Comparison of ENCODE assay signal across 18 cellular contexts in the genomic region with DNA sequence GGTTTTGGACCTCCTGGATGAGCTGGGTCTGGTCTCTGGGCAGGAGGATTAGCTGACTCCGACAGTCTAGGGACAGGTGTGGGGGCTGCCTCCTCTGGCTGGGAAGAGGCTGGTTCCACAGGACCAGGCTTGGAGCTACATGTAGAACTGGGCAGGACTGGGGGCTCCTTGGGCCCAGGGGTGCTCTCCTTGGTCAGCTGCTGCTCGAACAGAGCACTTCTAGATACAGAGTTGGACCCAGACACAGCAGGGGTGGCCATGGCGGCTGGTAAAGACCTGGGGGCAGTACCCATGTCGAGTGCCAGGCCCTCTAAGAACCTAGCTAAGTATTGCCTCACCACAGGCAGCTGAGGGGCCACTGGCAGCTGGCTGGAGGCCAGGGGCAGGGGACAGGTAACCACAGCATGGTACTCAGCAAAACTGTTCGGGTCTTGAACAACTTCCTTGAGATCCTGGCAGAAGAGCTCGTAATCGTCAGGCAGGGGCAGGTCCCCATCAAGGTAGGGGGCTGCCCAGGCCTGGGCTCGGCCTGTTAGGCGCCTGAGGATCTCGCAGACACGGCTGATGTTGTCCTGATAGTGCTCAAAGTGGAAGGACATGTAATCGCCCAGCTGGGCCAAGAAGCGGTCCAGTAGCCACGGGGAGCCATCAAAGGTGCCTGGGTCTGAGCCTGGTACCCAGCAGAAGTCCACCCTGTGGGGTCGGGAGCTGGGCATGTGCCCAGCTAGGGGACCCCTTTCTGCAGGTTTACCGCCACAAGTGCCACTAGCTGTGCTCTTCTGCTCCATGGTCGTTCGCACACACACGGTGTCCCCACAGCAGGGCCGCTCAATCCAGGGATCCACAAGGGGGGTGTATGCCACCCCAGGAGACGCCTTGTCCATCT. TPM values are rescaled to one million over a fixed set of nuclear protein-coding genes. Genes with fewer than 3 reads are reported as not detected.
DNase-seq lines count a peak whose midpoint lies in the region; ATAC-seq, FAIRE-seq and TF ChIP-seq lines count a peak whose summit lies in the region.
"Had no signal": no experiment of that assay in that cellular context is flagged by ENCODE, and none has a peak within 500 bp of the region (broad histone marks: within the 10 kb centered on the region; RNA-seq: fewer than 3 reads in every experiment).

No MANE protein-coding gene starts in this region.

- H3K4me3 Mint-ChIP-seq in activated CD8-positive, alpha-beta memory T cell treated with anti-CD3 and anti-CD28 coated beads, Interleukin-2, amount 10 ng/mL, durations not matched to agents 7 days and 5 days: no peak overlapping the region
- peak overlapping the region; percentile 96 for H3K4me3 Mint-ChIP-seq in astrocyte (ENCODE audit: unreplicated experiment)

- H3K79me2 ChIP-seq in astrocyte (ENCODE audit: insufficient read depth, low read length): peaks cover 69% of the 10 kb centered on the region

- no peak for ATAC-seq in activated CD8-positive, alpha-beta memory T cell treated with anti-CD3 and anti-CD28 coated beads, Interleukin-2, amount 10 ng/mL, durations not matched to agents 7 days and 5 days
- ATAC-seq: A549 had no signal

- no peaks in the 10 kb centered on the region for H3K27me3 ChIP-seq in H7 (ENCODE audit: control insufficient read depth, insufficient read depth, low read length)
- no peaks in the 10 kb centered on the region for H3K27me3 ChIP-seq in astrocyte (ENCODE audit: insufficient read depth, low read length)
- H3K27me3 ChIP-seq in neuronal stem cell (ENCODE audit: control insufficient read depth in 3 of 3, insufficient read depth in 3 of 3, low read depth in 1 of 3, low read length in 3 of 3): no peaks in the 10 kb centered on the region
- H3K27me3 ChIP-seq: uterus had no signal

- H3K4ac ChIP-seq in neuronal stem cell (ENCODE audit: low read length): no peak overlapping the region

- DNase-seq in activated CD8-positive, alpha-beta memory T cell treated with anti-CD3 and anti-CD28 coated beads, Interleukin-2, amount 10 ng/mL, durations not matched to agents 7 days and 5 days: peak; percentile 35
- no peak for DNase-seq in activated CD8-positive, alpha-beta memory T cell treated with anti-CD3 and anti-CD28 coated beads for 24 hours
- DNase-seq in H7: peak; percentile 27
- no peak for DNase-seq in astrocyte (ENCODE audit: low read depth)
- DNase-seq in neuronal stem cell (ENCODE audit: low spot score): no peak
- DNase-seq in NCI-H1092 (lab: John Stamatoyannopoulos, UW): no peak
- DNase-seq in effector CD8-positive, alpha-beta T cell (lab: John Stamatoyannopoulos, UW): no peak
- DNase-seq in RKO (ENCODE audit: low spot score): no peak
- DNase-seq: activated CD4-positive, alpha-beta T cell treated with anti-CD3 and anti-CD28 coated beads, Interleukin-2, amount 10 ng/mL, durations not matched to agents 7 days and 5 days; amniotic stem cell; DMS153; foreskin melanocyte; naive B cell; NCI-H2029; SK-N-SH had no signal

- CTCF ChIA-PET in activated CD8-positive, alpha-beta memory T cell treated with anti-CD3 and anti-CD28 coated beads, Interleukin-2, amount 10 ng/mL, durations not matched to agents 7 days and 5 days (lab: Charles Lee): interaction anchor here (1.0 kb wide), 1 partner anchor 59 kb away, joined by 4 read pairs; no protein-coding TSS in a partner anchor

- no peak overlapping the region for H3K14ac ChIP-seq in neuronal stem cell (ENCODE audit: low read length)

- H3K4me3 ChIP-seq in H7 (ENCODE audit: insufficient read depth, low read depth, low read length) (no peak overlapping the region), astrocyte (ENCODE audit: insufficient read depth, low read depth, low read length) (no peak overlapping the region), neuronal stem cell (ENCODE audit: low read length in 2 of 2) (no peak overlapping the region)
- H3K4me3 ChIP-seq: A549, uterus had no signal

- H2BK15ac ChIP-seq in neuronal stem cell (ENCODE audit: low read length): no peak overlapping the region

- no peak for FAIRE-seq in astrocyte (lab: Jason Lieb, UNC)
- FAIRE-seq: A549 had no signal

- no peak overlapping the region for H3K4me2 ChIP-seq in astrocyte (ENCODE audit: low read length)
- H3K4me2 ChIP-seq in neuronal stem cell (ENCODE audit: insufficient read depth, low read length, poor library complexity, severe bottlenecking): no peak overlapping the region

- no CpG with 5 or more reads among the region's 21 CpGs for WGBS in neuronal stem cell (ENCODE audit: extremely low coverage in 2 of 2, insufficient read length in 2 of 2, insufficient replicate concordance in 1 of 2), 2 donors

- no peak overlapping the region for H3K27ac Mint-ChIP-seq in activated CD8-positive, alpha-beta memory T cell treated with anti-CD3 and anti-CD28 coated beads, Interleukin-2, amount 10 ng/mL, durations not matched to agents 7 days and 5 days
- H3K27ac Mint-ChIP-seq in astrocyte (ENCODE audit: unreplicated experiment): no peak overlapping the region

- peaks cover 19% of the 10 kb centered on the region for H3K36me3 ChIP-seq in H7 (replicated peaks; ENCODE audit: control insufficient read depth, insufficient read depth, low read length)
- peaks cover 5% of the 10 kb centered on the region for H3K36me3 ChIP-seq in astrocyte (ENCODE audit: insufficient read depth, low read length)
- peaks cover 36 to 59% of the 10 kb centered on the region in 2 donors for H3K36me3 ChIP-seq in neuronal stem cell (replicated peaks in 1 of 2; ENCODE audit: control insufficient read depth in 2 of 2, insufficient read depth in 2 of 2, low read length in 2 of 2)
- H3K36me3 ChIP-seq: uterus had no signal

- H2BK120ac ChIP-seq in neuronal stem cell (ENCODE audit: low read depth, low read length): no peak overlapping the region

- no peaks in the 10 kb centered on the region for H3K27me3 Mint-ChIP-seq in activated CD8-positive, alpha-beta memory T cell treated with anti-CD3 and anti-CD28 coated beads, Interleukin-2, amount 10 ng/mL, durations not matched to agents 7 days and 5 days
- H3K27me3 Mint-ChIP-seq in astrocyte (ENCODE audit: low read depth, unreplicated experiment): no peaks in the 10 kb centered on the region
- H3K27me3 Mint-ChIP-seq: activated CD4-positive, alpha-beta T cell treated with anti-CD3 and anti-CD28 coated beads, Interleukin-2, amount 10 ng/mL, durations not matched to agents 7 days and 5 days; naive B cell had no signal

- H2AFZ ChIP-seq in astrocyte (ENCODE audit: low read depth, low read length): no peak overlapping the region
- no peak overlapping the region for H2AFZ ChIP-seq in neuronal stem cell (ENCODE audit: low read length)

- H3K9me3 Mint-ChIP-seq in activated CD8-positive, alpha-beta memory T cell treated with anti-CD3 and anti-CD28 coated beads, Interleukin-2, amount 10 ng/mL, durations not matched to agents 7 days and 5 days (ENCODE audit: low read depth): no peaks in the 10 kb centered on the region
- no peaks in the 10 kb centered on the region for H3K9me3 Mint-ChIP-seq in astrocyte (ENCODE audit: unreplicated experiment)
- H3K9me3 Mint-ChIP-seq: activated CD4-positive, alpha-beta T cell treated with anti-CD3 and anti-CD28 coated beads, Interleukin-2, amount 10 ng/mL, durations not matched to agents 7 days and 5 days; naive B cell had no signal

- H3K9ac ChIP-seq in astrocyte (ENCODE audit: low read length): no peak overlapping the region
- no peak overlapping the region for H3K9ac ChIP-seq in neuronal stem cell (ENCODE audit: low read depth, low read length, poor library complexity)
- H3K9ac ChIP-seq: SK-N-SH had no signal

- H3K27ac ChIP-seq in astrocyte (ENCODE audit: low read depth, low read length) (no peak overlapping the region), neuronal stem cell (replicated peaks; ENCODE audit: low read length) (no peak overlapping the region)
- H3K27ac ChIP-seq: HL-60, uterus had no signal

- no peak overlapping the region for H2BK12ac ChIP-seq in neuronal stem cell (ENCODE audit: low read length)

- no peak overlapping the region for H2BK5ac ChIP-seq in neuronal stem cell (ENCODE audit: low read length)

- peaks cover 30% of the 10 kb centered on the region for H3K4me1 Mint-ChIP-seq in activated CD8-positive, alpha-beta memory T cell treated with anti-CD3 and anti-CD28 coated beads, Interleukin-2, amount 10 ng/mL, durations not matched to agents 7 days and 5 days
- peaks cover 40% of the 10 kb centered on the region for H3K4me1 Mint-ChIP-seq in astrocyte (ENCODE audit: low read depth, unreplicated experiment)

- H3K36me3 Mint-ChIP-seq in activated CD8-positive, alpha-beta memory T cell treated with anti-CD3 and anti-CD28 coated beads, Interleukin-2, amount 10 ng/mL, durations not matched to agents 7 days and 5 days: peaks cover 16% of the 10 kb centered on the region
- H3K36me3 Mint-ChIP-seq in astrocyte (ENCODE audit: low read depth, unreplicated experiment): peaks cover 24% of the 10 kb centered on the region
- H3K36me3 Mint-ChIP-seq: naive B cell had no signal

- H3K4me1 ChIP-seq in astrocyte (ENCODE audit: insufficient read depth, low read length) (peaks cover 33% of the 10 kb centered on the region), neuronal stem cell (ENCODE audit: control insufficient read depth in 2 of 2, insufficient read depth in 1 of 2, low read depth in 1 of 2, low read length in 2 of 2) (peaks cover 12 to 15% of the 10 kb centered on the region in 2 donors)

- H4K91ac ChIP-seq in neuronal stem cell (ENCODE audit: low read depth, low read length, poor library complexity): no peak overlapping the region

- peaks cover 75% of the 10 kb centered on the region for H4K20me1 ChIP-seq in astrocyte (ENCODE audit: insufficient read depth, low read length)

- H3K18ac ChIP-seq in neuronal stem cell (ENCODE audit: low read length): no peak overlapping the region

- TF ChIP-seq CTCF in astrocyte (IDR thresholded peaks at IDR 0.05; ENCODE audit: insufficient read depth, low read depth, low read length): no peak

- H2AK5ac ChIP-seq in neuronal stem cell (ENCODE audit: low read depth, low read length): no peak overlapping the region

- H3K79me1 ChIP-seq in neuronal stem cell (ENCODE audit: low read depth, low read length): peaks cover 31% of the 10 kb centered on the region

- H3K23ac ChIP-seq in neuronal stem cell (ENCODE audit: low read depth, low read length, poor library complexity): peak overlapping the region; percentile 78

- H4K8ac ChIP-seq in neuronal stem cell (ENCODE audit: low read depth, low read length): no peak overlapping the region

- no peaks in the 10 kb centered on the region for H3K9me3 ChIP-seq in astrocyte (ENCODE audit: insufficient read depth, low read depth, low read length)
- peaks cover 10 to 14% of the 10 kb centered on the region in 2 donors for H3K9me3 ChIP-seq in neuronal stem cell (replicated peaks in 1 of 2; ENCODE audit: control insufficient read depth in 2 of 2, insufficient read depth in 1 of 2, low read depth in 1 of 2, low read length in 2 of 2)
- H3K9me3 ChIP-seq: A549, SK-N-SH, uterus had no signal

RNA-seq across cellular contexts. Expression of a gene that starts 3.1 kb away (rescaled TPM):
- 10 to 100 TPM; 13.7 to 14.7 TPM for total RNA-seq in activated CD8-positive, alpha-beta memory T cell treated with anti-CD3 and anti-CD28 coated beads, Interleukin-2, amount 10 ng/mL, durations not matched to agents 7 days and 5 days
- total RNA-seq in H7 (2014; rRNA removed; shearing (Covaris generic)): 31.4 and 38.2 TPM in 2 replicates
- 10.4 and 14.3 TPM in 2 replicates for total RNA-seq in astrocyte
- polyA plus RNA-seq in neuronal stem cell (2013, experiment 1 of 2): 7.9 TPM
- polyA plus RNA-seq in neuronal stem cell (2013, experiment 2 of 2): 8.3 TPM

RNA-seq across cellular contexts. Expression of a gene that starts 3.1 kb away (rescaled TPM):
- 10 to 100 TPM; 12.8 to 15.9 TPM for total RNA-seq in activated CD8-positive, alpha-beta memory T cell treated with anti-CD3 and anti-CD28 coated beads, Interleukin-2, amount 10 ng/mL, durations not matched to agents 7 days and 5 days
- total RNA-seq in H7 (2014; rRNA removed; shearing (Covaris generic)): 12.3 and 12.7 TPM in 2 replicates
- total RNA-seq in astrocyte: 33.6 and 43.0 TPM in 2 replicates
- 9.7 TPM for polyA plus RNA-seq in neuronal stem cell (2013, experiment 1 of 2)
- polyA plus RNA-seq in neuronal stem cell (2013, experiment 2 of 2): 10.2 TPM

Comparison
In these comparisons a context has a peak if more than half of its experiments do, and no peak if none do; other contexts are left out.
1. DNase-seq: peak in activated CD8-positive, alpha-beta memory T cell treated with anti-CD3 and anti-CD28 coated beads, Interleukin-2, amount 10 ng/mL, durations not matched to agents 7 days and 5 days (single experiment) and H7 (single experiment); none in activated CD8-positive, alpha-beta memory T cell treated with anti-CD3 and anti-CD28 coated beads for 24 hours (single experiment), astrocyte (single experiment), neuronal stem cell (single experiment), NCI-H1092 (single experiment), effector CD8-positive, alpha-beta T cell (single experiment) and RKO (single experiment).